9 cellular contexts compared by ENCODE assay signal in the genomic region with DNA sequence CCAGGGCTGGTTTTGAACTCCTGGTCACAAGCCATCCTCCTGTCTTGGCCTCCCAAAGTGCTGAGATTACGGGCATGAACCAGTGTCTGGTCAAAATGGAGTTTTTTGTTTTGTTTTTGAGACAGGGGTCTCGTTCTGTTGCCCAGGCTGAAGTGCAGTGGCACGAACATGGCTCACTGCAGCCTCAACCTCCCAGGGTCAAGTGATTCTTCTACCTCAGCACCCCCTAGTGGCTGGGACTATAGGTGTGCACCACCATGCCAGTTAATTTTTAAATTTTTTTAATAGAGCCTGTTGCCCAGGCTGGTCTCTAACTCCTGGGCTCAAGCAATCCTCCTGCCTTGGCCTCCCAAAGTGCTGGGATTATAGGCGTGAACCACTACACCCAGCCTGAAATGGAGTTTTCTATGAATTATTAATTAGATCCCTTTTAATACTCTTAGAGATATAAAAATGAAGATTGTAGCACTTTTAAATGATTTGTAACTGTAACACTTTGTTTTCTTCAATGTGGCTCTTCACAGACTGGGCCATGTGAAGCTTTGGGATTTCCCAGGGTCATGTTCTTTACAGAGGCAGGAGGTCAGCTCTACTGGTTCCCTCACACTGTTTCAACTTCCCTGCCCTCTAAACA. TPM values are rescaled to one million over a fixed set of nuclear protein-coding genes. Genes with fewer than 3 reads are reported as not detected.
DNase-seq lines count a peak whose midpoint lies in the region; ATAC-seq, FAIRE-seq and TF ChIP-seq lines count a peak whose summit lies in the region.
"Had no signal": no experiment of that assay in that cellular context is flagged by ENCODE, and none has a peak within 500 bp of the region (broad histone marks: within the 10 kb centered on the region; RNA-seq: fewer than 3 reads in every experiment).

No MANE protein-coding gene starts in this region.

- H3K9me3 Mint-ChIP-seq in Calu3 (ENCODE audit: low read depth, unreplicated experiment): no peaks in the 10 kb centered on the region
- peaks cover 0 to 6% (median 0%) of the 10 kb centered on the region in 11 donors for H3K9me3 Mint-ChIP-seq in naive thymus-derived CD4-positive, alpha-beta T cell
- H3K9me3 Mint-ChIP-seq: stimulated activated naive CD8-positive, alpha-beta T cell treated with anti-CD3 and anti-CD28 coated beads, Interleukin-15, Interleukin-2, amounts not matched to agents 100 ng/mL and 50 ng/mL, for 24 hours had no signal

- H3K27ac ChIP-seq in GM12878 (ENCODE audit: control insufficient read depth, insufficient read depth): peak overlapping the region; percentile 94
- H3K27ac ChIP-seq in naive thymus-derived CD4-positive, alpha-beta T cell (ENCODE audit: low read depth, low read length): no peak overlapping the region

- peaks cover 55% of the 10 kb centered on the region for H3K4me1 ChIP-seq in GM12878 (ENCODE audit: control insufficient read depth, insufficient read depth, low read length)
- no peaks in the 10 kb centered on the region for H3K4me1 ChIP-seq in naive thymus-derived CD4-positive, alpha-beta T cell (ENCODE audit: control insufficient read depth in 2 of 2, insufficient read depth in 2 of 2, low read length in 2 of 2)

- peak; percentile 45 for ATAC-seq in GM12878
- ATAC-seq in GM19324 (IDR thresholded peaks at IDR 0.05; ENCODE audit: low FRiP score, unreplicated experiment): no peak
- no peak for ATAC-seq in GM18861 (IDR thresholded peaks at IDR 0.05; ENCODE audit: unreplicated experiment)
- ATAC-seq in naive thymus-derived CD4-positive, alpha-beta T cell: no peak

- no peak overlapping the region for H3K27ac Mint-ChIP-seq in Calu3 (ENCODE audit: unreplicated experiment)
- H3K27ac Mint-ChIP-seq in naive thymus-derived CD4-positive, alpha-beta T cell: no peak overlapping the region
- H3K27ac Mint-ChIP-seq: stimulated activated naive CD8-positive, alpha-beta T cell treated with anti-CD3 and anti-CD28 coated beads, Interleukin-15, Interleukin-2, amounts not matched to agents 100 ng/mL and 50 ng/mL, for 24 hours had no signal

- intact Hi-C loops in Calu3 (cut with micrococcal nuclease; ENCODE audit: unreplicated experiment) (no loop called here), GM12878 (cut with micrococcal nuclease; ENCODE audit: unreplicated experiment) (no loop called here)
- intact Hi-C loops in naive thymus-derived CD4-positive, alpha-beta T cell (cut with micrococcal nuclease): no loop called here

- no peaks in the 10 kb centered on the region for H3K36me3 ChIP-seq in GM12878 (ENCODE audit: control insufficient read depth in 2 of 2, insufficient read depth in 2 of 2, low read length in 1 of 2)
- H3K36me3 ChIP-seq in naive thymus-derived CD4-positive, alpha-beta T cell (ENCODE audit: control insufficient read depth in 2 of 3, insufficient read depth in 3 of 3, low read length in 3 of 3): no peaks in the 10 kb centered on the region

- CTCF ChIA-PET in Calu3 (lab: Charles Lee): no interaction called here
- CTCF ChIA-PET in GM12878 (lab: Yijun Ruan, JAX): interaction anchor here (0.8 to 13.7 kb wide), 25 partner anchors 7 to 287 kb away, joined by 3 to 294 read pairs (median 6); a partner anchor contains a TSS
- CTCF ChIA-PET in naive thymus-derived CD4-positive, alpha-beta T cell (lab: Charles Lee): no interaction called here

- no peaks in the 10 kb centered on the region for H3K27me3 ChIP-seq in GM12878 (replicated peaks in 1 of 2; ENCODE audit: control insufficient read depth in 2 of 2, insufficient read depth in 2 of 2, low read length in 1 of 2)
- no peaks in the 10 kb centered on the region for H3K27me3 ChIP-seq in naive thymus-derived CD4-positive, alpha-beta T cell (ENCODE audit: control insufficient read depth in 2 of 2, insufficient read depth in 2 of 2, low read length in 2 of 2)

- no peak overlapping the region for H2AFZ ChIP-seq in GM12878 (ENCODE audit: control insufficient read depth, low read depth, low read length)

- no peak overlapping the region; the same call in 1 of the 2 replicates for H3K4me2 ChIP-seq in GM12878 (ENCODE audit: control insufficient read depth, insufficient read depth)

- WGBS in GM12878 (ENCODE audit: insufficient coverage, insufficient replicate concordance, low lambda C conversion rate, missing lambda C conversion rate): 33% methylated on average over 4 of the region's 4 CpGs

- H3K9me3 ChIP-seq in GM12878 (replicated peaks; ENCODE audit: control insufficient read depth, insufficient read depth, low read length): no peaks in the 10 kb centered on the region
- H3K9me3 ChIP-seq in naive thymus-derived CD4-positive, alpha-beta T cell (ENCODE audit: control insufficient read depth in 2 of 3, low read length in 3 of 3): no peaks in the 10 kb centered on the region

- FAIRE-seq in HTR-8/SVneo (lab: Jason Lieb, UNC): peak; percentile 42
- no peak for FAIRE-seq in GM12878 (lab: Jason Lieb, UNC)

- peaks cover 26% of the 10 kb centered on the region for H3K4me1 Mint-ChIP-seq in Calu3 (ENCODE audit: low read depth, unreplicated experiment)
- H3K4me1 Mint-ChIP-seq in naive thymus-derived CD4-positive, alpha-beta T cell: peaks cover 0 to 11% (median 0%) of the 10 kb centered on the region in 7 donors

- no peak overlapping the region for H3K4me3 ChIP-seq in GM12878
- no peak overlapping the region for H3K4me3 ChIP-seq in naive thymus-derived CD4-positive, alpha-beta T cell (ENCODE audit: low read length)

- RAD21 ChIA-PET in GM12878 (lab: Charles Lee; ENCODE audit: unreplicated experiment): interaction anchor here (0.9 to 9.3 kb wide), 16 partner anchors 14 to 467 kb away, joined by 3 to 125 read pairs (median 8); a partner anchor contains a TSS

- no peaks in the 10 kb centered on the region for H4K20me1 ChIP-seq in GM12878 (ENCODE audit: control insufficient read depth, insufficient read depth)

- SMC1A ChIA-PET in GM12878 (lab: Charles Lee; ENCODE audit: uncharacterized antibody, unreplicated experiment): interaction anchor here (0.8 to 10.5 kb wide), 16 partner anchors 11 to 67 kb away, joined by 3 to 256 read pairs (median 15); a partner anchor contains a TSS

- TF ChIP-seq POLR2A in GM12878 (IDR thresholded peaks at IDR 0.05; ENCODE audit: low read depth, low read length): no peak

- no peaks in the 10 kb centered on the region for H3K36me3 Mint-ChIP-seq in Calu3 (ENCODE audit: insufficient read depth, unreplicated experiment)
- peaks cover 0 to 12% (median 3%) of the 10 kb centered on the region in 5 donors for H3K36me3 Mint-ChIP-seq in naive thymus-derived CD4-positive, alpha-beta T cell

- POLR2A ChIA-PET in GM12878 (lab: Charles Lee): interaction anchor here (0.6 to 5.8 kb wide), 9 partner anchors 10 to 57 kb away, joined by 3 to 37 read pairs (median 4); a partner anchor contains a TSS
- POLR2A ChIA-PET in naive thymus-derived CD4-positive, alpha-beta T cell (lab: Charles Lee): no interaction called here

- BruUV-seq in Calu3 (replicated peaks; lab: Mats Ljungman, UMichigan) (no TSS peak), GM12878 (replicated peaks; lab: Mats Ljungman, UMichigan) (no TSS peak)

- peak; percentile 65 for TF ChIP-seq CTCF in Calu3 (IDR thresholded peaks at IDR 0.05; ENCODE audit: unreplicated experiment)
- TF ChIP-seq CTCF in GM12878 (IDR thresholded peaks at IDR 0.05 in 2 of 3, conservative IDR thresholded peaks at IDR 0.05 in 1 of 3; ENCODE audit: control insufficient read depth in 2 of 3, extremely low read depth in 1 of 3, insufficient read depth in 1 of 3, low read depth in 3 of 3, low read length in 3 of 3): peak; percentile 28 to 58 (median 53); a peak in 5 of 6 replicates

- peak overlapping the region; percentile 62 for H3K9ac ChIP-seq in GM12878 (ENCODE audit: control insufficient read depth, insufficient read depth, low read length)

- no peak overlapping the region for H3K4me3 Mint-ChIP-seq in Calu3 (ENCODE audit: low read depth, unreplicated experiment)
- no peak overlapping the region for H3K4me3 Mint-ChIP-seq in naive thymus-derived CD4-positive, alpha-beta T cell
- H3K4me3 Mint-ChIP-seq: stimulated activated naive CD8-positive, alpha-beta T cell treated with anti-CD3 and anti-CD28 coated beads, Interleukin-15, Interleukin-2, amounts not matched to agents 100 ng/mL and 50 ng/mL, for 24 hours had no signal

- no peaks in the 10 kb centered on the region for H3K27me3 Mint-ChIP-seq in Calu3 (ENCODE audit: unreplicated experiment)
- peaks cover 0 to 5% (median 0%) of the 10 kb centered on the region in 5 donors for H3K27me3 Mint-ChIP-seq in naive thymus-derived CD4-positive, alpha-beta T cell
- H3K27me3 Mint-ChIP-seq: stimulated activated naive CD8-positive, alpha-beta T cell treated with anti-CD3 and anti-CD28 coated beads, Interleukin-15, Interleukin-2, amounts not matched to agents 100 ng/mL and 50 ng/mL, for 24 hours had no signal

- DNase-seq in Calu3: peak; percentile 49
- no peak for DNase-seq in HTR-8/SVneo (ENCODE audit: insufficient read length, low spot score)
- DNase-seq in GM12878 (ENCODE audit: low read depth, low spot score): no peak
- DNase-seq in lung microvascular endothelial cell (ENCODE audit: low read depth in 2 of 2): peak; percentile 70 to 74
- no peak for DNase-seq in naive thymus-derived CD4-positive, alpha-beta T cell
- DNase-seq in AG20443 (ENCODE audit: low spot score): no peak

- no peak for TF ChIP-seq EP300 in GM12878 (IDR thresholded peaks at IDR 0.05; ENCODE audit: borderline replicate concordance in 1 of 2, control insufficient read depth in 1 of 2, low read depth in 2 of 2, low read length in 2 of 2)

- H3K79me2 ChIP-seq in GM12878 (ENCODE audit: control insufficient read depth, insufficient read depth, low read length): no peaks in the 10 kb centered on the region

- TF ChIP-seq RAD21 in GM12878 (IDR thresholded peaks at IDR 0.05; ENCODE audit: insufficient read depth, low read depth, low read length): peak; percentile 71

- in situ Hi-C loops in GM12878 (cut with MboI): no loop called here

RNA-seq across cellular contexts. Expression of a gene that starts 32.6 kb away (rescaled TPM):
- total RNA-seq in Calu3 (2022) (not detected in 2 replicates), GM12878 (2014; rRNA removed) (49.3 and 52.9 TPM in 2 replicates), GM12878 (2014; rRNA removed; fragmentation: Illumina TruSeq; extraction: Trizol) (40.7 and 41.6 TPM in 2 replicates), GM12878 (2021) (81.7 and 89.7 TPM in 2 replicates), lung microvascular endothelial cell (92.5 and 367 TPM in 2 replicates)
- total RNA-seq in GM12878 (2013; cell fraction: nucleolus; rRNA removed): 4.7 and 7.5 TPM in 2 replicates
- polyA plus RNA-seq in GM12878 (2011; ENCODE audit: low read depth): 16.9 TPM
- polyA plus RNA-seq in GM12878 (2011; rRNA removed) (21.3 and 29.6 TPM in 2 replicates), GM12878 (2014; fragmentation: Illumina TruSeq; extraction: Trizol) (49.9 and 70.3 TPM in 2 replicates), GM12878 (2014; fragmentation: Nextera tagmentation; extraction: Ambion mirVana) (10 to 100 TPM; 42.9 to 62.5 TPM), GM12878 (2014; rRNA removed) (51.5 and 62.0 TPM in 2 replicates), GM12878 (2016; fragmentation: Nextera tagmentation; extraction: Ambion mirVana) (100 to 1,000 TPM; 141 to 154 TPM)
- 27.5 and 37.0 TPM in 2 replicates for polyA plus RNA-seq in GM12878 (2011; cell fraction: cytosol; rRNA removed)
- polyA plus RNA-seq in GM12878 (2011; cell fraction: nucleus; rRNA removed): 26.6 and 29.9 TPM in 2 replicates
- polyA plus RNA-seq in GM12878 (2012): 34.9 and 54.3 TPM in 2 replicates
- polyA minus RNA-seq in GM12878 (2011; rRNA and poly(A)+ RNA removed): 16.0 and 23.7 TPM in 2 replicates
- polyA minus RNA-seq in GM12878 (2011; cell fraction: cytosol; rRNA and poly(A)+ RNA removed): 6.7 and 10.8 TPM in 2 replicates
- polyA minus RNA-seq in GM12878 (2011; cell fraction: nucleus; rRNA and poly(A)+ RNA removed): 1.9 and 3.7 TPM in 2 replicates
- total RNA-seq in naive thymus-derived CD4-positive, alpha-beta T cell: 10 to 100 TPM in 1 of 5 experiments, 1 to 10 TPM in 1, under 1 TPM in 2, not detected in 1; 0.43 to 14.5 (median 1.4) TPM
- polyA plus RNA-seq in naive thymus-derived CD4-positive, alpha-beta T cell: under 1 TPM in 1 of 2 donors, not detected in 1; 0.30 TPM

RNA-seq across cellular contexts. Expression of a gene that starts 39.1 kb away (rescaled TPM):
- total RNA-seq in Calu3 (2022) (204 and 239 TPM in 2 replicates), GM12878 (2014; rRNA removed) (136 and 139 TPM in 2 replicates), GM12878 (2014; rRNA removed; fragmentation: Illumina TruSeq; extraction: Trizol) (130 and 139 TPM in 2 replicates), GM12878 (2021) (140 and 158 TPM in 2 replicates), lung microvascular endothelial cell (57.8 and 64.1 TPM in 2 replicates)
- total RNA-seq in GM12878 (2013; cell fraction: nucleolus; rRNA removed): 94.2 and 105 TPM in 2 replicates
- 89.5 TPM for polyA plus RNA-seq in GM12878 (2011; ENCODE audit: low read depth)
- polyA plus RNA-seq in GM12878 (2011; rRNA removed) (94.4 and 161 TPM in 2 replicates), GM12878 (2014; fragmentation: Illumina TruSeq; extraction: Trizol) (138 and 231 TPM in 2 replicates), GM12878 (2014; fragmentation: Nextera tagmentation; extraction: Ambion mirVana) (100 to 1,000 TPM; 576 to 642 TPM), GM12878 (2014; rRNA removed) (237 and 259 TPM in 2 replicates), GM12878 (2016; fragmentation: Nextera tagmentation; extraction: Ambion mirVana) (100 to 1,000 TPM; 377 to 419 TPM)
- 375 and 451 TPM in 2 replicates for polyA plus RNA-seq in GM12878 (2011; cell fraction: cytosol; rRNA removed)
- 134 and 141 TPM in 2 replicates for polyA plus RNA-seq in GM12878 (2011; cell fraction: nucleus; rRNA removed)
- polyA plus RNA-seq in GM12878 (2012): 153 and 189 TPM in 2 replicates
- 179 and 269 TPM in 2 replicates for polyA minus RNA-seq in GM12878 (2011; rRNA and poly(A)+ RNA removed)
- polyA minus RNA-seq in GM12878 (2011; cell fraction: cytosol; rRNA and poly(A)+ RNA removed): 52.4 and 56.0 TPM in 2 replicates
- polyA minus RNA-seq in GM12878 (2011; cell fraction: nucleus; rRNA and poly(A)+ RNA removed): 54.5 and 83.6 TPM in 2 replicates
- total RNA-seq in naive thymus-derived CD4-positive, alpha-beta T cell: 10 to 100 TPM; 14.8 to 58.2 (median 29.6) TPM
- 10 to 100 TPM; 44.7 to 71.1 TPM for polyA plus RNA-seq in naive thymus-derived CD4-positive, alpha-beta T cell

RNA-seq across cellular contexts. Expression of a gene that starts 52.4 kb away (rescaled TPM):
- total RNA-seq in Calu3 (2022): 356 and 393 TPM in 2 replicates
- total RNA-seq in GM12878 (2013; cell fraction: nucleolus; rRNA removed): 192 and 198 TPM in 2 replicates
- total RNA-seq in GM12878 (2014; rRNA removed): 137 and 148 TPM in 2 replicates
- total RNA-seq in GM12878 (2014; rRNA removed; fragmentation: Illumina TruSeq; extraction: Trizol): 182 and 190 TPM in 2 replicates
- 255 and 269 TPM in 2 replicates for total RNA-seq in GM12878 (2021)
- polyA plus RNA-seq in GM12878 (2011; ENCODE audit: low read depth): 39.6 TPM
- polyA plus RNA-seq in GM12878 (2011; rRNA removed): 113 and 119 TPM in 2 replicates
- 57.4 and 66.1 TPM in 2 replicates for polyA plus RNA-seq in GM12878 (2011; cell fraction: cytosol; rRNA removed)
- polyA plus RNA-seq in GM12878 (2011; cell fraction: nucleus; rRNA removed): 40.4 and 54.9 TPM in 2 replicates
- polyA plus RNA-seq in GM12878 (2012): 70.4 and 72.8 TPM in 2 replicates
- polyA plus RNA-seq in GM12878 (2014; fragmentation: Illumina TruSeq; extraction: Trizol): 158 TPM in 2 replicates
- 10 to 100 TPM; 49.7 to 52.7 TPM for polyA plus RNA-seq in GM12878 (2014; fragmentation: Nextera tagmentation; extraction: Ambion mirVana)
- 86.7 and 87.0 TPM in 2 replicates for polyA plus RNA-seq in GM12878 (2014; rRNA removed)
- 100 to 1,000 TPM; 416 to 438 TPM for polyA plus RNA-seq in GM12878 (2016; fragmentation: Nextera tagmentation; extraction: Ambion mirVana)
- polyA minus RNA-seq in GM12878 (2011; rRNA and poly(A)+ RNA removed): 140 and 194 TPM in 2 replicates
- 67.5 and 113 TPM in 2 replicates for polyA minus RNA-seq in GM12878 (2011; cell fraction: cytosol; rRNA and poly(A)+ RNA removed)
- polyA minus RNA-seq in GM12878 (2011; cell fraction: nucleus; rRNA and poly(A)+ RNA removed): 80.6 and 162 TPM in 2 replicates
- 99.2 and 158 TPM in 2 replicates for total RNA-seq in lung microvascular endothelial cell
- 100 to 1,000 TPM in 3 of 5 experiments, 10 to 100 TPM in 2; 86.1 to 244 (median 167) TPM for total RNA-seq in naive thymus-derived CD4-positive, alpha-beta T cell
- 100 to 1,000 TPM; 146 to 158 TPM for polyA plus RNA-seq in naive thymus-derived CD4-positive, alpha-beta T cell

Comparison
In these comparisons a context has a peak if more than half of its experiments do, and no peak if none do; other contexts are left out.
1. DNase-seq: peak in Calu3 (single experiment) and lung microvascular endothelial cell (2 of 2); none in HTR-8/SVneo (single experiment), GM12878 (single experiment), naive thymus-derived CD4-positive, alpha-beta T cell (0 of 9) and AG20443 (single experiment).